ENCODE assay signal across 1 cellular context in the genomic region with DNA sequence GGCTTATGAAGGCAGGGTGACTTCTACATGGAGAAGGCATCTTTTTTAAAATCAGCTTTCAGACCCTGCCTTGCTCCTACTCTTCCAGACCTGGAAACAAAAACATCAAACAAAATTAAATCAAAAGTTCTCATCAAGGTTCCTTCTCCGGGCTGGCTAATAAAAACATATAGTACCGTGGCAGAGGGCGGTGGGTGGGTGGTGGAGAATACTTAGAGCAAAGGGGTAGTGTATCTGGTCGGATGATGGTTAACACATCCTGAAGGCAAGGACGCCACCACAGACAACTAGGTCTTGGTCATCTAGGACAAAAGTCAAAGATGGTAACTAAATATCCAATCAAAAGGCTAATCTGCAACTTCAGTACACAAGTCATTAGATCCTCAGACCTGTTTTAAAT.
TF ChIP-seq lines count a peak whose summit lies in the region.

No MANE protein-coding gene starts in this region.

TF ChIP-seq in HepG2, 621 proteins besides CTCF, POLR2A, EP300 and RAD21:
- TF ChIP-seq MTA1 (CRISPR knock-in tag; IDR thresholded peaks at IDR 0.05; ENCODE audit: borderline replicate concordance), result no peak
- TF ChIP-seq ZNF772 (CRISPR knock-in tag; IDR thresholded peaks at IDR 0.05), result no peak
- 0 out of 2 replicates have a peak, but pooled peaks have one; percentile 28 for TF ChIP-seq MAF1 (CRISPR knock-in tag; IDR thresholded peaks at IDR 0.05; ENCODE audit: borderline replicate concordance)
- TF ChIP-seq ZNF724P (CRISPR knock-in tag; IDR thresholded peaks at IDR 0.05; ENCODE audit: borderline replicate concordance), result 0 out of 2 replicates have a peak, but pooled peaks have one; percentile 32
- no peak for TF ChIP-seq ZNF232 (CRISPR knock-in tag; IDR thresholded peaks at IDR 0.05; ENCODE audit: borderline replicate concordance)
- no peak for TF ChIP-seq KLF9 (CRISPR knock-in tag; IDR thresholded peaks at IDR 0.05; ENCODE audit: low read depth)
- 0 out of 2 replicates have a peak, but pooled peaks have one; percentile 30 for TF ChIP-seq ZFY (CRISPR knock-in tag; IDR thresholded peaks at IDR 0.05)
- TF ChIP-seq, protein P1, sequence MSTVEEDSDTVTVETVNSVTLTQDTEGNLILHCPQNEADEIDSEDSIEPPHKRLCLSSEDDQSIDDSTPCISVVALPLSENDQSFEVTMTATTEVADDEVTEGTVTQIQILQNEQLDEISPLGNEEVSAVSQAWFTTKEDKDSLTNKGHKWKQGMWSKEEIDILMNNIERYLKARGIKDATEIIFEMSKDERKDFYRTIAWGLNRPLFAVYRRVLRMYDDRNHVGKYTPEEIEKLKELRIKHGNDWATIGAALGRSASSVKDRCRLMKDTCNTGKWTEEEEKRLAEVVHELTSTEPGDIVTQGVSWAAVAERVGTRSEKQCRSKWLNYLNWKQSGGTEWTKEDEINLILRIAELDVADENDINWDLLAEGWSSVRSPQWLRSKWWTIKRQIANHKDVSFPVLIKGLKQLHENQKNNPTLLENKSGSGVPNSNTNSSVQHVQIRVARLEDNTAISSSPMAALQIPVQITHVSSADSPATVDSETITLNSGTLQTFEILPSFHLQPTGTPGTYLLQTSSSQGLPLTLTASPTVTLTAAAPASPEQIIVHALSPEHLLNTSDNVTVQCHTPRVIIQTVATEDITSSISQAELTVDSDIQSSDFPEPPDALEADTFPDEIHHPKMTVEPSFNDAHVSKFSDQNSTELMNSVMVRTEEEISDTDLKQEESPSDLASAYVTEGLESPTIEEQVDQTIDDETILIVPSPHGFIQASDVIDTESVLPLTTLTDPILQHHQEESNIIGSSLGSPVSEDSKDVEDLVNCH (CRISPR knock-in tag; IDR thresholded peaks at IDR 0.05), result no peak
- TF ChIP-seq ZKSCAN5 (CRISPR knock-in tag; IDR thresholded peaks at IDR 0.05), result no peak
- no peak for TF ChIP-seq ZMAT3 (CRISPR knock-in tag; conservative IDR thresholded peaks at IDR 0.05)
- no peak for TF ChIP-seq CEBPG (CRISPR knock-in tag; IDR thresholded peaks at IDR 0.05)
- no peak for TF ChIP-seq ZNF556 (CRISPR knock-in tag; IDR thresholded peaks at IDR 0.05; ENCODE audit: borderline replicate concordance)
- no peak for TF ChIP-seq ZKSCAN8 (CRISPR knock-in tag; IDR thresholded peaks at IDR 0.05; ENCODE audit: borderline replicate concordance)
- TF ChIP-seq SALL2 (CRISPR knock-in tag; IDR thresholded peaks at IDR 0.05), result no peak; the same call in 1 of the 2 replicates
- no peak for TF ChIP-seq PLRG1 (conservative IDR thresholded peaks at IDR 0.05)
- TF ChIP-seq NR2C2 (CRISPR knock-in tag; IDR thresholded peaks at IDR 0.05; ENCODE audit: borderline replicate concordance), result no peak
- TF ChIP-seq, protein P2, sequence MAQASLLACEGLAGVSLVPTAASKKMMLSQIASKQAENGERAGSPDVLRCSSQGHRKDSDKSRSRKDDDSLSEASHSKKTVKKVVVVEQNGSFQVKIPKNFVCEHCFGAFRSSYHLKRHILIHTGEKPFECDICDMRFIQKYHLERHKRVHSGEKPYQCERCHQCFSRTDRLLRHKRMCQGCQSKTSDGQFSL (CRISPR knock-in tag; IDR thresholded peaks at IDR 0.05), result no peak
- TF ChIP-seq IRF9 (CRISPR knock-in tag; IDR thresholded peaks at IDR 0.05; ENCODE audit: borderline replicate concordance), result no peak
- TF ChIP-seq ZNF780A (CRISPR knock-in tag; IDR thresholded peaks at IDR 0.05), result no peak
- 0 out of 2 replicates have a peak, but pooled peaks have one; percentile 42 for TF ChIP-seq HOXA5 (CRISPR knock-in tag; IDR thresholded peaks at IDR 0.05)
- TF ChIP-seq CC2D1A (CRISPR knock-in tag; IDR thresholded peaks at IDR 0.05), result 0 out of 2 replicates have a peak, but pooled peaks have one; percentile 67
- TF ChIP-seq ZFP41 (CRISPR knock-in tag; IDR thresholded peaks at IDR 0.05; ENCODE audit: borderline replicate concordance), result no peak
- TF ChIP-seq, protein P3, sequence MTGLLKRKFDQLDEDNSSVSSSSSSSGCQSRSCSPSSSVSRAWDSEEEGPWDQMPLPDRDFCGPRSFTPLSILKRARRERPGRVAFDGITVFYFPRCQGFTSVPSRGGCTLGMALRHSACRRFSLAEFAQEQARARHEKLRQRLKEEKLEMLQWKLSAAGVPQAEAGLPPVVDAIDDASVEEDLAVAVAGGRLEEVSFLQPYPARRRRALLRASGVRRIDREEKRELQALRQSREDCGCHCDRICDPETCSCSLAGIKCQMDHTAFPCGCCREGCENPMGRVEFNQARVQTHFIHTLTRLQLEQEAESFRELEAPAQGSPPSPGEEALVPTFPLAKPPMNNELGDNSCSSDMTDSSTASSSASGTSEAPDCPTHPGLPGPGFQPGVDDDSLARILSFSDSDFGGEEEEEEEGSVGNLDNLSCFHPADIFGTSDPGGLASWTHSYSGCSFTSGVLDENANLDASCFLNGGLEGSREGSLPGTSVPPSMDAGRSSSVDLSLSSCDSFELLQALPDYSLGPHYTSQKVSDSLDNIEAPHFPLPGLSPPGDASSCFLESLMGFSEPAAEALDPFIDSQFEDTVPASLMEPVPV (CRISPR knock-in tag; IDR thresholded peaks at IDR 0.05), result no peak
- TF ChIP-seq ZNF672 (CRISPR knock-in tag; IDR thresholded peaks at IDR 0.05), result no peak
- TF ChIP-seq, protein P4, sequence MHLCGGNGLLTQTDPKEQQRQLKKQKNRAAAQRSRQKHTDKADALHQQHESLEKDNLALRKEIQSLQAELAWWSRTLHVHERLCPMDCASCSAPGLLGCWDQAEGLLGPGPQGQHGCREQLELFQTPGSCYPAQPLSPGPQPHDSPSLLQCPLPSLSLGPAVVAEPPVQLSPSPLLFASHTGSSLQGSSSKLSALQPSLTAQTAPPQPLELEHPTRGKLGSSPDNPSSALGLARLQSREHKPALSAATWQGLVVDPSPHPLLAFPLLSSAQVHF (CRISPR knock-in tag; IDR thresholded peaks at IDR 0.05), result no peak
- peak; percentile 75 for TF ChIP-seq ZNF878 (CRISPR knock-in tag; IDR thresholded peaks at IDR 0.05)
- no peak for TF ChIP-seq ZNF235 (CRISPR knock-in tag; IDR thresholded peaks at IDR 0.05; ENCODE audit: borderline replicate concordance)
- TF ChIP-seq REL (CRISPR knock-in tag; conservative IDR thresholded peaks at IDR 0.05), result no peak
- 0 out of 2 replicates have a peak, but pooled peaks have one; percentile 19 for TF ChIP-seq RBFOX2 (IDR thresholded peaks at IDR 0.05; ENCODE audit: low read depth, low read length)
- TF ChIP-seq ZNF180 (CRISPR knock-in tag; IDR thresholded peaks at IDR 0.05; ENCODE audit: borderline replicate concordance, low read depth), result no peak
